ENCODE assay signal across 8 cellular contexts in the genomic region with DNA sequence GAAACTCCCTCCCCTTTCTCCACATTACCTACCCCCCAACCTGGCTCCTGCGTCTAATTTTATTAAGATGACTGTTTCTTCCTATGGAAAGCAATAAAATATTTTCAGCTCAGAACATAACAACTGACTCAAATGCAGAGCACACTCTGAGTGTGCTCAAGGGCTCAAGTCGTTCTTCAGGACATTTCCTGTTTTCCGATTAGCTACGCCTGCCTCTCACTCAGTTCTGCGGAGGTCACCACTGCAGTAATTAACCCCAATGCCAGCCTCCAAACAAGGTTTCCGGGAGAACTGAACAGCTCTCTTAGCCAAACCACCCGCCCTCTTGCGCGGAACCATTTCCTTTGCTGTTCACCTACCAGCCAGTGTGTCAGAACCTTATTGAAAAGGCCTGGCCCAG.
A peak's percentile ranks its signal among the peaks of the same experiment; 100 is the strongest.
DNase-seq lines count a peak whose midpoint lies in the region; ATAC-seq and TF ChIP-seq lines count a peak whose summit lies in the region.

No MANE protein-coding gene starts in this region.

- H3K4me3 ChIP-seq in RWPE2 (ENCODE audit: severe bottlenecking) = no peak overlapping the region

- ATAC-seq in RWPE2 (ENCODE audit: low read depth) = peak; percentile 56
- peak; percentile 39 for ATAC-seq in effector memory CD8-positive, alpha-beta T cell (replicated peaks)
- ATAC-seq in GM18517 (IDR thresholded peaks at IDR 0.05; ENCODE audit: unreplicated experiment) = no peak
- no peak for ATAC-seq in HG02610 (IDR thresholded peaks at IDR 0.05; ENCODE audit: unreplicated experiment)

- no peaks in the 10 kb centered on the region for H3K9me3 Mint-ChIP-seq in effector memory CD8-positive, alpha-beta T cell

- no peaks in the 10 kb centered on the region for H3K9me3 ChIP-seq in RWPE2 (ENCODE audit: severe bottlenecking)

- H3K4me1 ChIP-seq in RWPE2 (ENCODE audit: insufficient read depth, poor library complexity, severe bottlenecking) = peaks cover 79% of the 10 kb centered on the region

- peaks cover 5 to 7% of the 10 kb centered on the region in 2 donors for H3K4me1 Mint-ChIP-seq in effector memory CD8-positive, alpha-beta T cell (ENCODE audit: low read depth in 2 of 2)

- peaks cover 6 to 20% of the 10 kb centered on the region in 2 donors for H3K27me3 Mint-ChIP-seq in effector memory CD8-positive, alpha-beta T cell

- H3K36me3 ChIP-seq in RWPE2 (ENCODE audit: low read depth) = peaks cover 44% of the 10 kb centered on the region

- peak overlapping the region; percentile 33 to 68 for H3K27ac Mint-ChIP-seq in effector memory CD8-positive, alpha-beta T cell

- no peak for TF ChIP-seq CTCF in RWPE2 (IDR thresholded peaks at IDR 0.05; ENCODE audit: poor library complexity, severe bottlenecking)

- peak overlapping the region; percentile 40 to 62 for H3K4me3 Mint-ChIP-seq in effector memory CD8-positive, alpha-beta T cell

- peak overlapping the region; percentile 98 for H3K27ac ChIP-seq in RWPE2 (ENCODE audit: poor library complexity, severe bottlenecking)

- DNase-seq in HCEC 1CT = peak; percentile 86
- peak; percentile 84 for DNase-seq in RWPE2 (ENCODE audit: low spot score)
- DNase-seq in effector memory CD8-positive, alpha-beta T cell = no peak
- DNase-seq in stimulated activated CD4-positive, alpha-beta T cell treated with anti-CD3 and anti-CD28 coated beads, Interleukin-12 subunit alpha, Interleukin-12 subunit beta, amount 100 ng/mL, for 48 hours (ENCODE audit: low read depth in 2 of 3, low spot score in 1 of 3) = peak in 2 of 3 donors; percentile 36 to 50
- DNase-seq in HuH-7.5 (ENCODE audit: low spot score) = no peak
- no peak for DNase-seq in NCI-H2196 treated with DMSO at 0.1 percent for 48 hours (lab: John Stamatoyannopoulos, UW; ENCODE audit: unreplicated experiment)

- H3K36me3 Mint-ChIP-seq in effector memory CD8-positive, alpha-beta T cell (ENCODE audit: insufficient read depth) = no peaks in the 10 kb centered on the region

- no peaks in the 10 kb centered on the region for H3K27me3 ChIP-seq in RWPE2 (ENCODE audit: insufficient read depth, poor library complexity, severe bottlenecking)

Comparison
In these comparisons a context has a peak if more than half of its experiments do, and no peak if none do; other contexts are left out.
1. DNase-seq: peak in HCEC 1CT (single experiment), RWPE2 (single experiment) and stimulated activated CD4-positive, alpha-beta T cell treated with anti-CD3 and anti-CD28 coated beads, Interleukin-12 subunit alpha, Interleukin-12 subunit beta, amount 100 ng/mL, for 48 hours (2 of 3); none in effector memory CD8-positive, alpha-beta T cell (0 of 3), HuH-7.5 (single experiment) and NCI-H2196 treated with DMSO at 0.1 percent for 48 hours (single experiment).
2. ATAC-seq: peak in RWPE2 (single experiment) and effector memory CD8-positive, alpha-beta T cell (single experiment); none in GM18517 (single experiment) and HG02610 (single experiment).